Comparison of ENCODE assay signal across 8 cellular contexts in genomic region chr10:61896854-61897661, GRCh38. TPM values are rescaled to one million over a fixed set of nuclear protein-coding genes. Genes with fewer than 3 reads are reported as not detected.
DNase-seq lines count a peak whose midpoint lies in the region; ATAC-seq and TF ChIP-seq lines count a peak whose summit lies in the region.

No MANE protein-coding gene starts in this region.

- peak; percentile 53 for TF ChIP-seq CTCF in CD8-positive, alpha-beta T cell (IDR thresholded peaks at IDR 0.05)
- TF ChIP-seq CTCF in osteoblast (IDR thresholded peaks at IDR 0.05; ENCODE audit: extremely low read depth, low read depth, low read length), result peak; percentile 71

- CTCF ChIA-PET in CD8-positive, alpha-beta T cell (lab: Charles Lee), result interaction anchor here (0.6 to 8.4 kb wide), 25 partner anchors 9 to 367 kb away, joined by 3 to 60 read pairs (median 4); no protein-coding TSS in a partner anchor

- peak overlapping the region; percentile 83 for H3K4me3 Mint-ChIP-seq in CD8-positive, alpha-beta T cell

- H3K27ac Mint-ChIP-seq in CD8-positive, alpha-beta T cell, result peak overlapping the region; percentile 69

- no peak overlapping the region for H3K27ac ChIP-seq in CD8-positive, alpha-beta T cell (ENCODE audit: low read depth, low read length)
- peak overlapping the region; percentile 44 for H3K27ac ChIP-seq in osteoblast (ENCODE audit: low read depth, low read length)

- H3K27me3 ChIP-seq in CD8-positive, alpha-beta T cell (ENCODE audit: insufficient read depth, low read length), result no peaks in the 10 kb centered on the region
- no peaks in the 10 kb centered on the region for H3K27me3 ChIP-seq in osteoblast (ENCODE audit: insufficient read depth, low read length)

- peaks cover 7% of the 10 kb centered on the region for H3K36me3 Mint-ChIP-seq in CD8-positive, alpha-beta T cell

- intact Hi-C loops in CD8-positive, alpha-beta T cell (cut with DNase I, micrococcal nuclease), result loop anchor here (1.0 to 5.0 kb wide), 2 partner anchors 140 to 348 kb away; no protein-coding TSS in a partner anchor
- intact Hi-C loops in head of caudate nucleus (cut with DNase I), result loop anchor here (10.0 kb wide), 1 partner anchor 348 kb away; no protein-coding TSS in a partner anchor

- H3K9me3 Mint-ChIP-seq in CD8-positive, alpha-beta T cell, result no peaks in the 10 kb centered on the region

- H3K9me3 ChIP-seq in CD8-positive, alpha-beta T cell (ENCODE audit: low read length), result no peaks in the 10 kb centered on the region
- H3K9me3 ChIP-seq in osteoblast (ENCODE audit: low read depth, low read length), result no peaks in the 10 kb centered on the region

- H2AFZ ChIP-seq in osteoblast (ENCODE audit: low read length), result peak overlapping the region; percentile 91

- H3K4me1 ChIP-seq in CD8-positive, alpha-beta T cell (ENCODE audit: insufficient read depth, low read length), result peaks cover 20% of the 10 kb centered on the region
- H3K4me1 ChIP-seq in osteoblast (ENCODE audit: insufficient read depth, low read length), result peaks cover 37% of the 10 kb centered on the region

- POLR2A ChIA-PET in CD8-positive, alpha-beta T cell (lab: Charles Lee), result interaction anchor here (0.9 kb wide), 1 partner anchor 369 kb away, joined by 3 read pairs; no protein-coding TSS in a partner anchor

- H3K27me3 Mint-ChIP-seq in CD8-positive, alpha-beta T cell (ENCODE audit: low read depth), result no peaks in the 10 kb centered on the region

- peak in 6 of 7 experiments; percentile 10 to 68 (median 44) for DNase-seq in CD8-positive, alpha-beta T cell
- DNase-seq in GM19238 (ENCODE audit: insufficient read length, low spot score), result peak; percentile 55
- DNase-seq in OCI-M1 (lab: John Stamatoyannopoulos, UW), result peak; percentile 96
- DNase-seq in activated naive CD4-positive, alpha-beta T cell treated with anti-CD3 and anti-CD28 coated beads, Interleukin-2, amount 50 U/mL, for 16 hours, result peak; percentile 46
- DNase-seq in head of caudate nucleus, result peak; percentile 12 to 83 (median 56)
- peak; percentile 88 for DNase-seq in osteoblast (ENCODE audit: insufficient read length, low spot score, missing footprints)
- DNase-seq in kidney glomerular epithelial cell (lab: John Stamatoyannopoulos, UW), result no peak

- H3K36me3 ChIP-seq in CD8-positive, alpha-beta T cell (ENCODE audit: insufficient read depth, low read length), result no peaks in the 10 kb centered on the region
- no peaks in the 10 kb centered on the region for H3K36me3 ChIP-seq in osteoblast (ENCODE audit: insufficient read depth, low read length)

- no peaks in the 10 kb centered on the region for H4K20me1 ChIP-seq in osteoblast (ENCODE audit: insufficient read depth, low read length)

- peaks cover 8% of the 10 kb centered on the region for H3K79me2 ChIP-seq in osteoblast (ENCODE audit: insufficient read depth, low read length)

- H3K4me3 ChIP-seq in CD8-positive, alpha-beta T cell (ENCODE audit: low read depth, low read length), result peak overlapping the region; percentile 6
- peak overlapping the region; percentile 69 for H3K4me3 ChIP-seq in osteoblast (ENCODE audit: insufficient read depth, low read length)

- peak; percentile 66 for ATAC-seq in CD8-positive, alpha-beta T cell
- ATAC-seq in HG03196 (IDR thresholded peaks at IDR 0.05; ENCODE audit: unreplicated experiment), result peak; percentile 40

- H3K4me2 ChIP-seq in osteoblast (ENCODE audit: insufficient read depth, low read length), result peak overlapping the region; percentile 99

- H3K4me1 Mint-ChIP-seq in CD8-positive, alpha-beta T cell (ENCODE audit: low read depth), result peaks cover 33% of the 10 kb centered on the region

RNA-seq across cellular contexts. Expression of gene ARID5B, which starts 4.4 kb away (rescaled TPM):
- total RNA-seq in CD8-positive, alpha-beta T cell, result 10 to 100 TPM; 17.5 to 18.4 TPM
- 88.4 and 94.1 TPM in 2 replicates for total RNA-seq in osteoblast
